Comparison of ENCODE assay signal across 29 cellular contexts in genomic region chr5:123720339-123720738, GRCh38.
"Had no signal": no experiment of that assay in that cellular context is flagged by ENCODE, and none has a peak within 500 bp of the region (broad histone marks: within the 10 kb centered on the region; RNA-seq: fewer than 3 reads in every experiment).

No MANE protein-coding gene starts in this region.

- ATAC-seq: natural killer cell; right cardiac atrium; right lobe of liver; stimulated activated effector memory CD8-positive, alpha-beta T cell treated with anti-CD3 and anti-CD28 coated beads, Interleukin-12 subunit alpha, Interleukin-12 subunit beta, amount 100 ng/mL, for 72 hours; stimulated activated naive B cell treated with anti-CD40 and anti-IgM and Interleukin-4, amounts not matched to agents 10 μg/mL and 1 μg/mL and 100 μg/mL, for 72 hours; stimulated activated naive CD8-positive, alpha-beta T cell treated with anti-CD3 and anti-CD28 coated beads, Interleukin-15, amount 100 ng/mL, for 72 hours; stimulated activated naive CD8-positive, alpha-beta T cell treated with anti-CD3 and anti-CD28 coated beads, Interleukin-15, Interleukin-2, amounts not matched to agents 100 U/mL and 50 U/mL, for 24 hours; upper lobe of right lung had no signal

- H3K4me3 Mint-ChIP-seq: natural killer cell; nephron; neural progenitor cell; stimulated activated effector memory CD8-positive, alpha-beta T cell treated with anti-CD3 and anti-CD28 coated beads, Interleukin-12 subunit alpha, Interleukin-12 subunit beta, amount 100 ng/mL, for 72 hours; stimulated activated naive B cell treated with anti-CD40 and anti-IgM and Interleukin-4, amounts not matched to agents 10 μg/mL and 1 μg/mL and 100 μg/mL, for 72 hours; stimulated activated naive CD8-positive, alpha-beta T cell treated with anti-CD3 and anti-CD28 coated beads, Interleukin-15, amount 100 ng/mL, for 72 hours; type B pancreatic cell had no signal

- H3K27ac ChIP-seq: neural progenitor cell, ovary, parathyroid adenoma, psoas muscle, right lobe of liver, sigmoid colon, suprapubic skin, testis, tibial artery, transverse colon, upper lobe of right lung, uterus had no signal

- H3K9me3 Mint-ChIP-seq: stimulated activated effector memory CD8-positive, alpha-beta T cell treated with anti-CD3 and anti-CD28 coated beads, Interleukin-12 subunit alpha, Interleukin-12 subunit beta, amount 100 ng/mL, for 72 hours; stimulated activated naive B cell treated with anti-CD40 and anti-IgM and Interleukin-4, amounts not matched to agents 10 μg/mL and 1 μg/mL and 100 μg/mL, for 72 hours; stimulated activated naive CD8-positive, alpha-beta T cell treated with anti-CD3 and anti-CD28 coated beads, Interleukin-15, amount 100 ng/mL, for 72 hours had no signal

- FAIRE-seq: small intestine had no signal

- H3K9me3 ChIP-seq: ovary, psoas muscle, right lobe of liver, sigmoid colon, suprapubic skin, testis, tibial artery, transverse colon, upper lobe of right lung, uterus had no signal

- H3K4me1 Mint-ChIP-seq: natural killer cell; stimulated activated effector memory CD8-positive, alpha-beta T cell treated with anti-CD3 and anti-CD28 coated beads, Interleukin-12 subunit alpha, Interleukin-12 subunit beta, amount 100 ng/mL, for 72 hours; stimulated activated naive CD8-positive, alpha-beta T cell treated with anti-CD3 and anti-CD28 coated beads, Interleukin-15, amount 100 ng/mL, for 72 hours had no signal

- H2AFZ ChIP-seq: neural progenitor cell, parathyroid adenoma had no signal

- H3K4me3 ChIP-seq: neural progenitor cell, ovary, psoas muscle, right lobe of liver, sigmoid colon, suprapubic skin, testis, tibial artery, transverse colon, upper lobe of right lung, uterus had no signal

- H3K27me3 Mint-ChIP-seq: progenitor cell of endocrine pancreas; stimulated activated naive CD8-positive, alpha-beta T cell treated with anti-CD3 and anti-CD28 coated beads, Interleukin-15, amount 100 ng/mL, for 72 hours had no signal

- H3K36me3 Mint-ChIP-seq: natural killer cell; neural progenitor cell; stimulated activated effector memory CD8-positive, alpha-beta T cell treated with anti-CD3 and anti-CD28 coated beads, Interleukin-12 subunit alpha, Interleukin-12 subunit beta, amount 100 ng/mL, for 72 hours; stimulated activated naive B cell treated with anti-CD40 and anti-IgM and Interleukin-4, amounts not matched to agents 10 μg/mL and 1 μg/mL and 100 μg/mL, for 72 hours; type B pancreatic cell had no signal

- H3K79me2 ChIP-seq: parathyroid adenoma had no signal

- H3K27me3 ChIP-seq: neural progenitor cell, ovary, right lobe of liver, sigmoid colon, suprapubic skin, testis, tibial artery, transverse colon, upper lobe of right lung, uterus had no signal

- DNase-seq: natural killer cell; occipital lobe; ovary; posterior cingulate gyrus; psoas muscle; right cardiac atrium; right lobe of liver; sigmoid colon; small intestine; stimulated activated CD4-positive, alpha-beta T cell treated with anti-CD3 and anti-CD28 coated beads, Interleukin-15, amount 100 ng/mL, for 24 hours; stimulated activated CD4-positive, alpha-beta T cell treated with anti-CD3 and anti-CD28 coated beads, Interleukin-2, amount 100 ng/mL, for 24 hours; stimulated activated CD4-positive, alpha-beta T cell treated with anti-CD3 and anti-CD28 coated beads, Interleukin-2, amount 100 ng/mL, for 48 hours; stimulated activated CD4-positive, alpha-beta T cell treated with anti-CD3 and anti-CD28 coated beads, Interleukin-4, amount 100 ng/mL, for 24 hours; stimulated activated naive B cell treated with anti-CD40 and anti-IgM and Interleukin-4, amounts not matched to agents 10 μg/mL and 1 μg/mL and 100 μg/mL, for 72 hours; stimulated activated naive CD8-positive, alpha-beta T cell treated with anti-CD3 and anti-CD28 coated beads, Interleukin-15, amount 100 ng/mL, for 72 hours; stimulated activated naive CD8-positive, alpha-beta T cell treated with anti-CD3 and anti-CD28 coated beads, Interleukin-15, Interleukin-2, amounts not matched to agents 100 U/mL and 50 U/mL, for 24 hours; substantia nigra; testis; tibial artery; transverse colon; upper lobe of right lung; uterus had no signal

- H3K27ac Mint-ChIP-seq: natural killer cell; neural progenitor cell; progenitor cell of endocrine pancreas; stimulated activated effector memory CD8-positive, alpha-beta T cell treated with anti-CD3 and anti-CD28 coated beads, Interleukin-12 subunit alpha, Interleukin-12 subunit beta, amount 100 ng/mL, for 72 hours; stimulated activated naive B cell treated with anti-CD40 and anti-IgM and Interleukin-4, amounts not matched to agents 10 μg/mL and 1 μg/mL and 100 μg/mL, for 72 hours; stimulated activated naive CD8-positive, alpha-beta T cell treated with anti-CD3 and anti-CD28 coated beads, Interleukin-15, amount 100 ng/mL, for 72 hours; type B pancreatic cell had no signal

- H3K36me3 ChIP-seq: neural progenitor cell, ovary, right lobe of liver, sigmoid colon, suprapubic skin, tibial artery, transverse colon, upper lobe of right lung, uterus had no signal

- H3K4me2 ChIP-seq: neural progenitor cell had no signal

- H3K9ac ChIP-seq: neural progenitor cell, parathyroid adenoma had no signal

- H3K4me1 ChIP-seq: neural progenitor cell, parathyroid adenoma, psoas muscle, right lobe of liver, suprapubic skin, testis, tibial artery, upper lobe of right lung, uterus had no signal
